In the genomic region with DNA sequence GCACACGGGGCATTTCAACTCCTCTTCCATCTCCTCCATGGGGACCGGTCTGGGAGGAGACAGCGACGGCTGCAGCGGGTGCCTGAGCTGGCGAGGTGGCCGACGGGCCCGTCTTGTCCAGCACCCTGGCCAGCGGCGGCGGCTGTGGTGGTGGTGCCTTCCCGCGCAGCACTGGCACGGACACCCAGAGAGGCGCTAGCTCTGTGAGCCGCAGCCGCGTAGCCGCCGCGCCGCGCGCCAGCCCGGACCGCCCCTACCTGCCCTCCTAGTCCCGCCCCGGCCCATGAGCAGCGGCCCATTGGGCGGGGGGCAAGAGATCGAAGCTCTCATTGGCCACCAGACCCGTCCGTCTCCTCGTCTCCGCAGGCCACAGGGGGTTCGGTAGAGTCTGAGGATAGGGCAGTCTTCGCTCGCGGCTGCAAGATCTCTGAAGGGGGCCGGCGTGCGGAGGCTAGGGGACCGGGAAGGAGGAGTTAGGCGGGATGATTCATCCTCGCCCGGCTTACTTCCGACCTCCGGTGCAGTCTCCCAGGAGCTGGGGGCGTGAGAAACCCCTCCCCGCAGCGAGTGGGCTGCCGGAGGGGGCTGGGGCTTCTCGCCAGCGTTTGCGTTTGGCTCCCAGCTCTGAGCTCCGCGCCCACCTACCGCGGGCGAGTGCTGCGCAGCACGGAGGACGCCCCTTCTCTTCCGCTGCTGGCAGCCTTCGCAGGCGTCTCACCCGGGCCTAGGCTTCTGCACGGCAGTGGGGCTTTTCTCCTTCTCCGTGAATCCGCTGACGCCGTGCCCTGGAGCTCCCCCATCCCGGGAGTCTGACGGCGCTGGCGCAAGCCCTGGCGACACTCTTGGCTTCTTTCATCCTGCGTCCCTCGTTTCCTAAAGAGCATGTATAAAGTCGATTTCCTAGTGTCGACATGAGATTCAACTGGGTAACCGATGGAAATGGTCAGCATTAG, we compare ENCODE assay signal across 8 cellular contexts.
DNase-seq lines count a peak whose midpoint lies in the region; ATAC-seq lines count a peak whose summit lies in the region.

Gene TRIM9 (minus strand): TSS at position 205 of the 953 bp plus-strand sequence. CDS start 166 bp downstream, at position 39.

- H3K27ac Mint-ChIP-seq in dendritic cell treated with granulocyte-macrophage colony-stimulating factor and Interleukin-4, amounts not matched to agents 40 ng/mL and 50 ng/mL, for 4 days: peak within 1 kb of the TSS; percentile 32

- peaks cover 27% of the 10 kb centered on the region for H3K4me1 Mint-ChIP-seq in dendritic cell treated with granulocyte-macrophage colony-stimulating factor and Interleukin-4, amounts not matched to agents 40 ng/mL and 50 ng/mL, for 4 days (ENCODE audit: low read depth)

- H3K36me3 Mint-ChIP-seq in dendritic cell treated with granulocyte-macrophage colony-stimulating factor and Interleukin-4, amounts not matched to agents 40 ng/mL and 50 ng/mL, for 4 days (ENCODE audit: low read depth): no peaks in the 10 kb centered on the region

- H3K27me3 Mint-ChIP-seq in dendritic cell treated with granulocyte-macrophage colony-stimulating factor and Interleukin-4, amounts not matched to agents 40 ng/mL and 50 ng/mL, for 4 days: peaks cover 45% of the 10 kb centered on the region

- DNase-seq in Ammon's horn (ENCODE audit: low spot score) (peak; percentile 99), NCI-H526 (lab: John Stamatoyannopoulos, UW) (peak; percentile 95 to 98), left kidney (ENCODE audit: low read depth, low spot score) (peak; percentile 99)
- peak; percentile 86 for DNase-seq in activated CD4-positive, alpha-beta T cell treated with anti-CD3 and anti-CD28 coated beads, Interleukin-2, amount 50 U/mL, for 1 hour
- DNase-seq in stimulated activated CD4-positive, alpha-beta T cell treated with anti-CD3 and anti-CD28 coated beads, Interleukin-1b, Interleukin-23, amount 100 ng/mL, for 4 hours (ENCODE audit: low read depth in 2 of 2): peak; percentile 80 to 89

- peak within 1 kb of the TSS; percentile 87 for H3K4me3 Mint-ChIP-seq in dendritic cell treated with granulocyte-macrophage colony-stimulating factor and Interleukin-4, amounts not matched to agents 40 ng/mL and 50 ng/mL, for 4 days

- ATAC-seq in GM19372 (IDR thresholded peaks at IDR 0.05; ENCODE audit: low read depth, unreplicated experiment) (peak; percentile 95), HG03520 (IDR thresholded peaks at IDR 0.05; ENCODE audit: unreplicated experiment) (peak; percentile 96)

- intact Hi-C loops in dendritic cell treated with granulocyte-macrophage colony-stimulating factor and Interleukin-4, amounts not matched to agents 40 ng/mL and 50 ng/mL, for 4 days (cut with micrococcal nuclease): loop anchor here (10.0 kb wide), 1 partner anchor 130 kb away; no protein-coding TSS in a partner anchor

- no peaks in the 10 kb centered on the region for H3K9me3 Mint-ChIP-seq in dendritic cell treated with granulocyte-macrophage colony-stimulating factor and Interleukin-4, amounts not matched to agents 40 ng/mL and 50 ng/mL, for 4 days

Comparison
In these comparisons a context has a peak if more than half of its experiments do, and no peak if none do; other contexts are left out.
1. Peak in every context shown above with its lines: DNase-seq and ATAC-seq.